ENCODE assay signal across 10 cellular contexts in genomic region chr3:38117163-38117716, GRCh38. TPM values are rescaled to one million over a fixed set of nuclear protein-coding genes. Genes with fewer than 3 reads are reported as not detected.
DNase-seq lines count a peak whose midpoint lies in the region; ATAC-seq and TF ChIP-seq lines count a peak whose summit lies in the region.
"Had no signal": no experiment of that assay in that cellular context is flagged by ENCODE, and none has a peak within 500 bp of the region (broad histone marks: within the 10 kb centered on the region; RNA-seq: fewer than 3 reads in every experiment).

No MANE protein-coding gene starts in this region.

- no peak for TF ChIP-seq EP300 in transverse colon (IDR thresholded peaks at IDR 0.05; ENCODE audit: low read depth)

- H3K27me3 ChIP-seq in lower lobe of right lung (ENCODE audit: low read depth) = no peaks in the 10 kb centered on the region
- H3K27me3 ChIP-seq in transverse colon = no peaks in the 10 kb centered on the region
- H3K27me3 ChIP-seq: gastroesophageal sphincter had no signal

- H3K27ac Mint-ChIP-seq in activated naive CD4-positive, alpha-beta T cell treated with anti-CD3 and anti-CD28 coated beads, Interleukin-2, amount 10 ng/mL, durations not matched to agents 7 days and 5 days = no peak overlapping the region
- H3K27ac Mint-ChIP-seq in glutamatergic neuron (ENCODE audit: unreplicated experiment) = no peak overlapping the region
- H3K27ac Mint-ChIP-seq: activated T-helper 2 cell treated with anti-CD3 and anti-CD28 coated beads, Interferon-gamma antibody, Interleukin-2, Interleukin-4, amounts not matched to agents 10 μg/mL and 5 μg/mL and 100 μg/mL, durations not matched to agents 14 hours and 24 hours and 36 hours had no signal

- intact Hi-C loops in lower lobe of right lung (cut with DNase I) = no loop called here
- intact Hi-C loops in transverse colon (cut with DNase I; ENCODE audit: low total_unique reads) = no loop called here

- H3K36me3 Mint-ChIP-seq in activated naive CD4-positive, alpha-beta T cell treated with anti-CD3 and anti-CD28 coated beads, Interleukin-2, amount 10 ng/mL, durations not matched to agents 7 days and 5 days = peaks cover 21% of the 10 kb centered on the region
- H3K36me3 Mint-ChIP-seq in glutamatergic neuron (ENCODE audit: unreplicated experiment) = no peaks in the 10 kb centered on the region

- H3K27me3 Mint-ChIP-seq in activated naive CD4-positive, alpha-beta T cell treated with anti-CD3 and anti-CD28 coated beads, Interleukin-2, amount 10 ng/mL, durations not matched to agents 7 days and 5 days = peaks cover 6% of the 10 kb centered on the region
- peaks cover 12% of the 10 kb centered on the region for H3K27me3 Mint-ChIP-seq in glutamatergic neuron (ENCODE audit: unreplicated experiment)

- DNase-seq in activated naive CD4-positive, alpha-beta T cell treated with anti-CD3 and anti-CD28 coated beads, Interleukin-2, amount 10 ng/mL, durations not matched to agents 7 days and 5 days = peak; percentile 18
- DNase-seq in activated naive CD4-positive, alpha-beta T cell treated with anti-CD3 and anti-CD28 coated beads, Interleukin-2, amount 50 U/mL, for 16 hours = no peak
- DNase-seq in cerebellar cortex (ENCODE audit: low spot score) (peak; percentile 42), lower lobe of right lung (peak; percentile 66), transverse colon (peak; percentile 26), glutamatergic neuron (no peak)

- no peak overlapping the region for H3K4me3 Mint-ChIP-seq in activated naive CD4-positive, alpha-beta T cell treated with anti-CD3 and anti-CD28 coated beads, Interleukin-2, amount 10 ng/mL, durations not matched to agents 7 days and 5 days
- H3K4me3 Mint-ChIP-seq in glutamatergic neuron (ENCODE audit: unreplicated experiment) = no peak overlapping the region

- ATAC-seq in lower lobe of right lung (peak; percentile 70 to 88), GM18867 (IDR thresholded peaks at IDR 0.05; ENCODE audit: unreplicated experiment) (no peak), HG02981 (IDR thresholded peaks at IDR 0.05; ENCODE audit: unreplicated experiment) (no peak)

- 75% methylated on average over 10 of the region's 10 CpGs; no CpG with 5 or more reads in 1 of the 2 donors for WGBS in transverse colon (ENCODE audit: low coverage in 1 of 2), 2 donors

- H3K4me3 ChIP-seq in lower lobe of right lung (no peak overlapping the region), transverse colon (no peak overlapping the region)
- H3K4me3 ChIP-seq: gastroesophageal sphincter had no signal

- peaks cover 3% of the 10 kb centered on the region for H3K4me1 Mint-ChIP-seq in activated naive CD4-positive, alpha-beta T cell treated with anti-CD3 and anti-CD28 coated beads, Interleukin-2, amount 10 ng/mL, durations not matched to agents 7 days and 5 days
- no peaks in the 10 kb centered on the region for H3K4me1 Mint-ChIP-seq in glutamatergic neuron (ENCODE audit: low read depth, unreplicated experiment)

- peaks cover 38% of the 10 kb centered on the region for H3K36me3 ChIP-seq in lower lobe of right lung
- peaks cover 0 to 14% (median 6%) of the 10 kb centered on the region in 4 donors for H3K36me3 ChIP-seq in transverse colon

- no peaks in the 10 kb centered on the region for H3K9me3 Mint-ChIP-seq in activated naive CD4-positive, alpha-beta T cell treated with anti-CD3 and anti-CD28 coated beads, Interleukin-2, amount 10 ng/mL, durations not matched to agents 7 days and 5 days
- peaks cover 3% of the 10 kb centered on the region for H3K9me3 Mint-ChIP-seq in glutamatergic neuron (ENCODE audit: unreplicated experiment)
- H3K9me3 Mint-ChIP-seq: activated T-helper 2 cell treated with anti-CD3 and anti-CD28 coated beads, Interferon-gamma antibody, Interleukin-2, Interleukin-4, amounts not matched to agents 10 μg/mL and 5 μg/mL and 100 μg/mL, durations not matched to agents 14 hours and 24 hours and 36 hours had no signal

- TF ChIP-seq CTCF in lower lobe of right lung (IDR thresholded peaks at IDR 0.05) (no peak), transverse colon (IDR thresholded peaks at IDR 0.05) (no peak), glutamatergic neuron (IDR thresholded peaks at IDR 0.05; ENCODE audit: partially characterized antibody, unreplicated experiment) (no peak)

- in situ Hi-C loops in transverse colon (cut with MboI; ENCODE audit: low pct_ligation_motif_present in 1 of 4, low pct_unique_long_range_greater_than_20kb in 1 of 4, low sequenced_read_pairs in 3 of 4) = loop anchor here in 1 of 4 donors (25.0 kb wide), 1 partner anchor 370 kb away; the partner anchor contains the start of gene EXOG

- H3K9me3 ChIP-seq in lower lobe of right lung (no peaks in the 10 kb centered on the region), transverse colon (no peaks in the 10 kb centered on the region)
- H3K9me3 ChIP-seq: gastroesophageal sphincter had no signal

- CTCF ChIA-PET in activated naive CD4-positive, alpha-beta T cell treated with anti-CD3 and anti-CD28 coated beads, Interleukin-2, amount 10 ng/mL, durations not matched to agents 7 days and 5 days (lab: Charles Lee) = interaction anchor here (0.7 to 7.6 kb wide), 14 partner anchors 8 to 380 kb away, joined by 3 to 76 read pairs (median 3); partner anchors contain the start of genes ACAA1, SLC22A13 and XYLB

- TF ChIP-seq POLR2A in transverse colon (IDR thresholded peaks at IDR 0.05) = no peak

- peaks cover 5% of the 10 kb centered on the region for H3K4me1 ChIP-seq in lower lobe of right lung
- H3K4me1 ChIP-seq in transverse colon = no peaks in the 10 kb centered on the region
- H3K4me1 ChIP-seq: gastroesophageal sphincter had no signal

- H3K27ac ChIP-seq in lower lobe of right lung (no peak overlapping the region), transverse colon (no peak overlapping the region)
- H3K27ac ChIP-seq: gastroesophageal sphincter had no signal

RNA-seq across cellular contexts. Expression of gene ACAA1, which starts 19.7 kb away (rescaled TPM):
- total RNA-seq in lower lobe of right lung (88.3 TPM), transverse colon (100 to 1,000 TPM; 123 to 278 (median 204) TPM), glutamatergic neuron (ENCODE audit: unreplicated experiment) (89.8 TPM)

RNA-seq across cellular contexts. Expression of gene MYD88, which starts 21.2 kb away (rescaled TPM):
- total RNA-seq in lower lobe of right lung = 99.7 TPM
- total RNA-seq in transverse colon = 10 to 100 TPM; 49.0 to 82.2 (median 76.5) TPM
- total RNA-seq in glutamatergic neuron (ENCODE audit: unreplicated experiment) = 58.0 TPM

RNA-seq across cellular contexts. Expression of gene OXSR1, which starts 48.1 kb away (rescaled TPM):
- total RNA-seq in lower lobe of right lung (29.2 TPM), transverse colon (10 to 100 TPM; 35.9 to 47.9 (median 43.5) TPM), glutamatergic neuron (ENCODE audit: unreplicated experiment) (80.7 TPM)

Comparison
In these comparisons a context has a peak if more than half of its experiments do, and no peak if none do; other contexts are left out.
1. DNase-seq: peak in activated naive CD4-positive, alpha-beta T cell treated with anti-CD3 and anti-CD28 coated beads, Interleukin-2, amount 10 ng/mL, durations not matched to agents 7 days and 5 days (single experiment), cerebellar cortex (single experiment), lower lobe of right lung (single experiment) and transverse colon (single experiment); none in activated naive CD4-positive, alpha-beta T cell treated with anti-CD3 and anti-CD28 coated beads, Interleukin-2, amount 50 U/mL, for 16 hours (single experiment) and glutamatergic neuron (single experiment).
2. ATAC-seq: peak in lower lobe of right lung (2 of 2); none in GM18867 (single experiment) and HG02981 (single experiment).